Comparison of ENCODE assay signal across 35 cellular contexts in the genomic region with DNA sequence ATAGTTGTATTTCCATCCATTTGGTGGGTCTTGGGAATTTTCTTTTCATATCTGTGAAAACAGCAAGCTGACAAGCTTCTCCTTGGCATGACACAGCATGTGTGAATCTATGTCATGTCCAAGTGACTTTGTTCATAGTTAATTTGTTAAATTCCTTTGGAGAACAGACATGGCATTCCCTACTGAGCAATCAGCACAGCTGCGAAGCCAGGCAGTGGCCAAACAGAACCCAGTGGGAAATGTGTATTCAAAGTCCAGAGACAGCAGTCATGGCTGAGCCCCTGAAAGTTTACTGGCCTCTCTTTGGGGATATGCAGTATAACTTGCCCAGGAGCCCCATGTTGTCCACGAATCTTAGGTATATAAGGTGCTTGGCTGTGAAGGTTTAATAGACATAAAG.
"Had no signal": no experiment of that assay in that cellular context is flagged by ENCODE, and none has a peak within 500 bp of the region (broad histone marks: within the 10 kb centered on the region; RNA-seq: fewer than 3 reads in every experiment).

No MANE protein-coding gene starts in this region.

- H3K36me3 ChIP-seq: adrenal gland, brain microvascular endothelial cell, breast epithelium had no signal

- H3K27ac Mint-ChIP-seq: activated CD4-positive, alpha-beta memory T cell treated with anti-CD3 and anti-CD28 coated beads for 36 hours; activated CD4-positive, alpha-beta T cell treated with anti-CD3 and anti-CD28 coated beads, Interleukin-2, amount 10 ng/mL, durations not matched to agents 24 days and 14 days; activated CD8-positive, alpha-beta T cell treated with anti-CD3 and anti-CD28 coated beads for 36 hours; activated naive CD4-positive, alpha-beta T cell treated with anti-CD3 and anti-CD28 coated beads for 36 hours; activated naive CD4-positive, alpha-beta T cell treated with anti-CD3 and anti-CD28 coated beads, Interleukin-2, amount 50 U/mL, for 72 hours; activated naive CD8-positive, alpha-beta T cell treated with anti-CD3 and anti-CD28 coated beads for 36 hours; activated T-cell treated with anti-CD3 and anti-CD28 coated beads, Interleukin-2, amount 50 U/mL, for 72 hours; activated T-helper 1 cell treated with anti-CD3 and anti-CD28 coated beads, Interleukin-12 subunit alpha, Interleukin-12 subunit beta, Interleukin-2, Interleukin-4 antibody, amounts not matched to agents 30 ng/mL and 10 ng/mL and 1 ng/mL, durations not matched to agents 14 hours and 24 hours and 36 hours; activated T-helper 17 cell treated with anti-CD3 and anti-CD28 coated beads, Interleukin-2, amount 50 U/mL, for 72 hours; T-helper 1 cell treated with Interleukin-12 subunit alpha and Interleukin-12 subunit beta and Interleukin-4 antibody, amounts not matched to agents 30 μg/mL and 1 μg/mL, for 36 hours; T-helper 2 cell treated with Interferon-gamma antibody and Interleukin-4, amounts not matched to agents 5 μg/mL and 100 μg/mL, for 36 hours had no signal

- H3K4me3 Mint-ChIP-seq: activated CD4-positive, alpha-beta memory T cell treated with anti-CD3 and anti-CD28 coated beads for 36 hours; activated CD4-positive, alpha-beta T cell treated with anti-CD3 and anti-CD28 coated beads, Interleukin-2, amount 10 ng/mL, durations not matched to agents 24 days and 14 days; activated CD8-positive, alpha-beta T cell treated with anti-CD3 and anti-CD28 coated beads for 36 hours; activated naive CD4-positive, alpha-beta T cell treated with anti-CD3 and anti-CD28 coated beads for 36 hours; activated naive CD8-positive, alpha-beta T cell treated with anti-CD3 and anti-CD28 coated beads for 36 hours; activated T-cell treated with anti-CD3 and anti-CD28 coated beads, Interleukin-2, amount 50 U/mL, for 4 hours; activated T-cell treated with anti-CD3 and anti-CD28 coated beads, Interleukin-2, amount 50 U/mL, for 72 hours; activated T-helper 1 cell treated with anti-CD3 and anti-CD28 coated beads, Interleukin-12 subunit alpha, Interleukin-12 subunit beta, Interleukin-2, Interleukin-4 antibody, amounts not matched to agents 30 ng/mL and 10 ng/mL and 1 ng/mL, durations not matched to agents 14 hours and 24 hours and 36 hours; activated T-helper 17 cell treated with anti-CD3 and anti-CD28 coated beads, Interleukin-2, amount 50 U/mL, for 72 hours; T-helper 1 cell treated with Interleukin-12 subunit alpha and Interleukin-12 subunit beta and Interleukin-4 antibody, amounts not matched to agents 30 μg/mL and 1 μg/mL, for 36 hours; T-helper 2 cell treated with Interferon-gamma antibody and Interleukin-4, amounts not matched to agents 5 μg/mL and 100 μg/mL, for 36 hours had no signal

- H3K27me3 Mint-ChIP-seq: activated CD4-positive, alpha-beta memory T cell treated with anti-CD3 and anti-CD28 coated beads for 36 hours; activated CD4-positive, alpha-beta T cell treated with anti-CD3 and anti-CD28 coated beads, Interleukin-2, amount 10 ng/mL, durations not matched to agents 24 days and 14 days; activated CD8-positive, alpha-beta T cell treated with anti-CD3 and anti-CD28 coated beads for 36 hours; activated naive CD8-positive, alpha-beta T cell treated with anti-CD3 and anti-CD28 coated beads for 36 hours; activated T-helper 17 cell treated with anti-CD3 and anti-CD28 coated beads, Interleukin-2, amount 50 U/mL, for 72 hours had no signal

- H3K27ac ChIP-seq: adrenal gland, body of pancreas, brain microvascular endothelial cell, breast epithelium, VCaP had no signal

- H3K4me1 Mint-ChIP-seq: activated CD4-positive, alpha-beta T cell treated with anti-CD3 and anti-CD28 coated beads, Interleukin-2, amount 10 ng/mL, durations not matched to agents 24 days and 14 days; activated naive CD8-positive, alpha-beta T cell treated with anti-CD3 and anti-CD28 coated beads for 36 hours; activated T-helper 17 cell treated with anti-CD3 and anti-CD28 coated beads, Interleukin-2, amount 50 U/mL, for 72 hours had no signal

- ATAC-seq: activated CD8-positive, alpha-beta T cell treated with anti-CD3 and anti-CD28 coated beads for 36 hours; activated naive CD4-positive, alpha-beta T cell treated with anti-CD3 and anti-CD28 coated beads, Interleukin-2, amount 50 U/mL, for 72 hours; activated T-cell treated with anti-CD3 and anti-CD28 coated beads, Interleukin-2, amount 50 U/mL, for 4 hours; activated T-cell treated with anti-CD3 and anti-CD28 coated beads, Interleukin-2, amount 50 U/mL, for 72 hours; activated T-helper 17 cell treated with anti-CD3 and anti-CD28 coated beads, Interleukin-2, amount 50 U/mL, for 72 hours; body of pancreas had no signal

- H3K9me3 ChIP-seq: adrenal gland, body of pancreas, breast epithelium had no signal

- H3K27me3 ChIP-seq: adrenal gland, body of pancreas, brain microvascular endothelial cell, breast epithelium had no signal

- H3K36me3 Mint-ChIP-seq: activated CD4-positive, alpha-beta memory T cell treated with anti-CD3 and anti-CD28 coated beads for 36 hours; activated naive CD4-positive, alpha-beta T cell treated with anti-CD3 and anti-CD28 coated beads, Interleukin-2, amount 50 U/mL, for 72 hours; activated naive CD8-positive, alpha-beta T cell treated with anti-CD3 and anti-CD28 coated beads for 36 hours had no signal

- H3K9me3 Mint-ChIP-seq: activated CD4-positive, alpha-beta memory T cell treated with anti-CD3 and anti-CD28 coated beads for 36 hours; activated CD4-positive, alpha-beta T cell treated with anti-CD3 and anti-CD28 coated beads, Interleukin-2, amount 10 ng/mL, durations not matched to agents 24 days and 14 days; activated CD8-positive, alpha-beta T cell treated with anti-CD3 and anti-CD28 coated beads for 36 hours; activated naive CD4-positive, alpha-beta T cell treated with anti-CD3 and anti-CD28 coated beads for 36 hours; activated naive CD8-positive, alpha-beta T cell treated with anti-CD3 and anti-CD28 coated beads for 36 hours; activated T-cell treated with anti-CD3 and anti-CD28 coated beads, Interleukin-2, amount 50 U/mL, for 72 hours; activated T-helper 1 cell treated with anti-CD3 and anti-CD28 coated beads, Interleukin-12 subunit alpha, Interleukin-12 subunit beta, Interleukin-2, Interleukin-4 antibody, amounts not matched to agents 30 ng/mL and 10 ng/mL and 1 ng/mL, durations not matched to agents 14 hours and 24 hours and 36 hours; activated T-helper 17 cell treated with anti-CD3 and anti-CD28 coated beads, Interleukin-2, amount 50 U/mL, for 72 hours; T-helper 1 cell treated with Interleukin-12 subunit alpha and Interleukin-12 subunit beta and Interleukin-4 antibody, amounts not matched to agents 30 μg/mL and 1 μg/mL, for 36 hours; T-helper 2 cell treated with Interferon-gamma antibody and Interleukin-4, amounts not matched to agents 5 μg/mL and 100 μg/mL, for 36 hours had no signal

- DNase-seq: activated CD4-positive, alpha-beta memory T cell treated with anti-CD3 and anti-CD28 coated beads for 36 hours; activated CD4-positive, alpha-beta T cell treated with anti-CD3 and anti-CD28 coated beads for 4 hours; activated CD4-positive, alpha-beta T cell treated with anti-CD3 and anti-CD28 coated beads, Interleukin-2, amount 10 ng/mL, durations not matched to agents 24 days and 14 days; activated CD4-positive, alpha-beta T cell treated with anti-CD3 and anti-CD28 coated beads, Interleukin-2, amount 50 U/mL, for 1 hour; activated CD4-positive, alpha-beta T cell treated with anti-CD3 and anti-CD28 coated beads, Interleukin-2, amount 50 U/mL, for 4 hours; activated CD4-positive, CD25-positive, alpha-beta regulatory T cell; activated CD4-positive, CD25-positive, alpha-beta regulatory T cell treated with anti-CD3 and anti-CD28 coated beads, Interleukin-2, amount 50 U/mL, for 72 hours; activated CD8-positive, alpha-beta memory T cell treated with anti-CD3 and anti-CD28 coated beads, Interleukin-2, amount 50 U/mL, for 4 hours; activated CD8-positive, alpha-beta T cell treated with anti-CD3 and anti-CD28 coated beads for 36 hours; activated effector memory CD4-positive, alpha-beta T cell treated with anti-CD3 and anti-CD28 coated beads, Interleukin-2, amount 50 U/mL, for 16 hours; activated gamma-delta T cell treated with Interleukin-2 at 50 U/mL for 16 hours; activated naive CD4-positive, alpha-beta T cell; activated naive CD4-positive, alpha-beta T cell treated with anti-CD3 and anti-CD28 coated beads for 36 hours; activated naive CD4-positive, alpha-beta T cell treated with anti-CD3 and anti-CD28 coated beads, Interleukin-2, amount 50 U/mL, for 16 hours; activated naive CD8-positive, alpha-beta T cell treated with anti-CD3 and anti-CD28 coated beads for 36 hours; activated T-cell treated with anti-CD3 and anti-CD28 coated beads for 4 hours; activated T-cell treated with anti-CD3 and anti-CD28 coated beads, Interleukin-2, amount 50 U/mL, for 1 hour; activated T-cell treated with anti-CD3 and anti-CD28 coated beads, Interleukin-2, amount 50 U/mL, for 4 hours; activated T-cell treated with anti-CD3 and anti-CD28 coated beads, Interleukin-2, amount 50 U/mL, for 72 hours; adrenal gland; amniotic stem cell; aorta; body of pancreas; brain microvascular endothelial cell; central memory CD4-positive, alpha-beta T cell; T-helper 1 cell; T-helper 2 cell; T-helper 9 cell had no signal

- H3K4me1 ChIP-seq: adrenal gland, body of pancreas, breast epithelium had no signal

- H3K4me3 ChIP-seq: adrenal gland, body of pancreas, breast epithelium had no signal
